19 cellular contexts compared by ENCODE assay signal in genomic region chr20:59405819-59406218, GRCh38.
"Had no signal": no experiment of that assay in that cellular context is flagged by ENCODE, and none has a peak within 500 bp of the region (broad histone marks: within the 10 kb centered on the region; RNA-seq: fewer than 3 reads in every experiment).

No MANE protein-coding gene starts in this region.

- DNase-seq: IMR-90, Karpas-422, KG1, MG63, NCI-H1092, NCI-H1417 treated with DMSO at 0.1 percent for 48 hours, NCI-H1694 treated with DMSO at 0.1 percent for 48 hours, NCI-H1930, NCI-H2081 treated with DMSO at 0.1 percent for 48 hours, NCI-H2171, NCI-H226, NCI-H446, NCI-H510A, NCI-H524 treated with DMSO at 0.1 percent for 48 hours, RPMI8226, SIG-M5, SK-N-SH, SW 1271 had no signal

- H3K4me3 ChIP-seq: MG63 had no signal

- H3K9ac ChIP-seq: SK-N-SH had no signal

- H3K4me2 ChIP-seq: SK-N-SH had no signal

- H3K36me3 ChIP-seq: MG63 had no signal

- H3K9me3 ChIP-seq: MG63, SK-N-SH had no signal

- H3K27ac ChIP-seq: HL-60 had no signal
